Comparison of ENCODE assay signal across 24 cellular contexts in genomic region chr4:109199585-109199984, GRCh38.
"Had no signal": no experiment of that assay in that cellular context is flagged by ENCODE, and none has a peak within 500 bp of the region (broad histone marks: within the 10 kb centered on the region; RNA-seq: fewer than 3 reads in every experiment).

No MANE protein-coding gene starts in this region.

- H3K4me1 Mint-ChIP-seq: endodermal cell had no signal

- H3K9me3 ChIP-seq: colonic mucosa, esophagus muscularis mucosa, esophagus squamous epithelium, gastroesophageal sphincter, heart left ventricle, heart right ventricle had no signal

- ATAC-seq: effector memory CD8-positive, alpha-beta T cell; esophagus mucosa; foreskin keratinocyte; gastroesophageal sphincter; heart left ventricle; heart right ventricle had no signal

- H3K27me3 Mint-ChIP-seq: dendritic cell treated with granulocyte-macrophage colony-stimulating factor and Interleukin-4, amounts not matched to agents 40 ng/mL and 50 ng/mL, for 4 days had no signal

- H3K4me3 Mint-ChIP-seq: dendritic cell treated with granulocyte-macrophage colony-stimulating factor and Interleukin-4, amounts not matched to agents 40 ng/mL and 50 ng/mL, for 4 days; effector memory CD8-positive, alpha-beta T cell; endodermal cell had no signal

- H3K9me3 Mint-ChIP-seq: dendritic cell treated with granulocyte-macrophage colony-stimulating factor and Interleukin-4, amounts not matched to agents 40 ng/mL and 50 ng/mL, for 4 days; effector memory CD8-positive, alpha-beta T cell; endodermal cell had no signal

- H3K27me3 ChIP-seq: colonic mucosa, esophagus muscularis mucosa, esophagus squamous epithelium, gastroesophageal sphincter, heart left ventricle, heart right ventricle had no signal

- H3K27ac ChIP-seq: colonic mucosa, coronary artery, dorsolateral prefrontal cortex, epithelial cell of prostate, esophagus muscularis mucosa, esophagus squamous epithelium, foreskin keratinocyte, gastroesophageal sphincter, heart left ventricle, heart right ventricle had no signal

- DNase-seq: colonic mucosa; cortex of kidney; dermis blood vessel endothelial cell; dorsolateral prefrontal cortex; effector CD4-positive, alpha-beta T cell; effector CD8-positive, alpha-beta T cell; effector memory CD4-positive, alpha-beta T cell; effector memory CD8-positive, alpha-beta T cell; endodermal cell; erythroblast; esophagus squamous epithelium; foreskin fibroblast; foreskin keratinocyte; foreskin melanocyte; glutamatergic neuron; head of caudate nucleus; heart left ventricle; heart right ventricle had no signal

- H3K27ac Mint-ChIP-seq: dendritic cell treated with granulocyte-macrophage colony-stimulating factor and Interleukin-4, amounts not matched to agents 40 ng/mL and 50 ng/mL, for 4 days; effector memory CD8-positive, alpha-beta T cell; endodermal cell had no signal

- H3K4me3 ChIP-seq: colonic mucosa, coronary artery, dorsolateral prefrontal cortex, esophagus muscularis mucosa, esophagus squamous epithelium, gastroesophageal sphincter, heart left ventricle, heart right ventricle had no signal

- H3K36me3 ChIP-seq: colonic mucosa, esophagus muscularis mucosa, esophagus squamous epithelium, gastroesophageal sphincter, heart left ventricle, heart right ventricle had no signal

- H3K4me1 ChIP-seq: colonic mucosa, esophagus muscularis mucosa, esophagus squamous epithelium, foreskin keratinocyte, gastroesophageal sphincter had no signal
